In genomic region chr6:3163248-3163594, GRCh38 we compare ENCODE assay signal across 8 cellular contexts. TPM values are rescaled to one million over a fixed set of nuclear protein-coding genes. Genes with fewer than 3 reads are reported as not detected.
DNase-seq lines count a peak whose midpoint lies in the region; ATAC-seq and TF ChIP-seq lines count a peak whose summit lies in the region.

No MANE protein-coding gene starts in this region.

- WGBS in HUES64 = 13% methylated on average over 10 of the region's 13 CpGs

- DNase-seq in brain microvascular endothelial cell (no peak), NCI-H69 (lab: John Stamatoyannopoulos, UW) (no peak), NK-92 (lab: John Stamatoyannopoulos, UW; ENCODE audit: unreplicated experiment) (no peak)

- H3K4me1 ChIP-seq in HUES64 (ENCODE audit: insufficient read depth, low read length) (peaks cover 77% of the 10 kb centered on the region), mucosa of stomach (ENCODE audit: control insufficient read depth, insufficient read depth, low read length) (peaks cover 36% of the 10 kb centered on the region)

- H3K4me3 ChIP-seq in HUES64 (ENCODE audit: low read length) (peak overlapping the region; percentile 84), brain microvascular endothelial cell (ENCODE audit: low read depth, low read length) (peak overlapping the region; percentile 68), mucosa of stomach (ENCODE audit: low read length) (no peak overlapping the region)

- in situ Hi-C loops in brain microvascular endothelial cell (cut with HindIII; ENCODE audit: low pct_ligation_motif_present, low sequenced_read_pairs) = no loop called here

- H3K27me3 ChIP-seq in HUES64 (ENCODE audit: insufficient read depth, low read length) = no peaks in the 10 kb centered on the region
- no peaks in the 10 kb centered on the region for H3K27me3 ChIP-seq in brain microvascular endothelial cell (replicated peaks)
- H3K27me3 ChIP-seq in mucosa of stomach (ENCODE audit: control insufficient read depth, insufficient read depth, low read length) = no peaks in the 10 kb centered on the region

- H3K9ac ChIP-seq in HUES64 (ENCODE audit: low read depth, low read length) = peak overlapping the region; percentile 58; the same call in 1 of the 2 replicates
- peak overlapping the region; percentile 60 for H3K9ac ChIP-seq in mucosa of stomach (ENCODE audit: low read length)

- H3K9me3 ChIP-seq in HUES64 (ENCODE audit: insufficient read depth, low read depth, low read length) = no peaks in the 10 kb centered on the region
- H3K9me3 ChIP-seq in mucosa of stomach (ENCODE audit: control insufficient read depth, low read length) = no peaks in the 10 kb centered on the region

- ATAC-seq in GM18907 (IDR thresholded peaks at IDR 0.05; ENCODE audit: unreplicated experiment) = peak; percentile 19
- ATAC-seq in GM18873 (IDR thresholded peaks at IDR 0.05; ENCODE audit: low FRiP score, unreplicated experiment) = no peak
- ATAC-seq in HG02840 (IDR thresholded peaks at IDR 0.05; ENCODE audit: low FRiP score, unreplicated experiment) = no peak

- H3K36me3 ChIP-seq in HUES64 (ENCODE audit: insufficient read depth, low read length) (no peaks in the 10 kb centered on the region), brain microvascular endothelial cell (replicated peaks) (no peaks in the 10 kb centered on the region), mucosa of stomach (ENCODE audit: control insufficient read depth, insufficient read depth, low read length) (no peaks in the 10 kb centered on the region)

- peak overlapping the region; percentile 70 for H3K27ac ChIP-seq in HUES64 (ENCODE audit: low read depth, low read length)
- H3K27ac ChIP-seq in brain microvascular endothelial cell = no peak overlapping the region

- TF ChIP-seq CTCF in brain microvascular endothelial cell (IDR thresholded peaks at IDR 0.05; ENCODE audit: low read depth, low read length, missing control alignments) = no peak

RNA-seq across cellular contexts. Expression of gene TUBB2A, which starts 5.9 kb away (rescaled TPM):
- polyA plus RNA-seq in HUES64 (2013, experiment 1 of 2) = 489 TPM
- 497 TPM for polyA plus RNA-seq in HUES64 (2013, experiment 2 of 2)

RNA-seq across cellular contexts. Expression of gene BPHL, which starts 44.7 kb away (rescaled TPM):
- polyA plus RNA-seq in HUES64 (2013, experiment 1 of 2) = 24.4 TPM
- 25.0 TPM for polyA plus RNA-seq in HUES64 (2013, experiment 2 of 2)
